In genomic region chr22:19815093-19815822, GRCh38 we compare ENCODE assay signal across 32 cellular contexts. TPM values are rescaled to one million over a fixed set of nuclear protein-coding genes. Genes with fewer than 3 reads are reported as not detected.
DNase-seq lines count a peak whose midpoint lies in the region; ATAC-seq and TF ChIP-seq lines count a peak whose summit lies in the region.
"Had no signal": no experiment of that assay in that cellular context is flagged by ENCODE, and none has a peak within 500 bp of the region (broad histone marks: within the 10 kb centered on the region; RNA-seq: fewer than 3 reads in every experiment).

No MANE protein-coding gene starts in this region.

- H3K4ac ChIP-seq in mesenchymal stem cell (ENCODE audit: low read depth in 1 of 2, low read length in 2 of 2), result no peak overlapping the region

- no peak overlapping the region for H3K23ac ChIP-seq in mesenchymal stem cell (ENCODE audit: low read length in 2 of 2)

- CTCF ChIA-PET in HEK293T (lab: Yijun Ruan, JAX), result interaction anchor here (0.6 kb wide), 1 partner anchor 9 kb away, joined by 3 read pairs; no protein-coding TSS in a partner anchor

- H3K27ac ChIP-seq in right atrium auricular region (no peak overlapping the region), heart left ventricle (no peak overlapping the region), mesenchymal stem cell (ENCODE audit: low read length, poor library complexity, severe bottlenecking) (no peak overlapping the region)
- H3K27ac ChIP-seq: thoracic aorta, uterus, WERI-Rb-1 had no signal

- intact Hi-C loops in heart left ventricle (cut with DNase I), result no loop called here

- no peak for TF ChIP-seq POLR2A in heart left ventricle (IDR thresholded peaks at IDR 0.05)

- H3K9me3 ChIP-seq in right atrium auricular region, result no peaks in the 10 kb centered on the region
- H3K9me3 ChIP-seq in heart left ventricle, result no peaks in the 10 kb centered on the region
- H3K9me3 ChIP-seq in mesenchymal stem cell (ENCODE audit: control insufficient read depth, low read length), result no peaks in the 10 kb centered on the region
- H3K9me3 ChIP-seq: thoracic aorta, uterus had no signal

- no peak overlapping the region for H4K8ac ChIP-seq in mesenchymal stem cell (ENCODE audit: low read length)

- no peaks in the 10 kb centered on the region for H3K27me3 ChIP-seq in right atrium auricular region
- H3K27me3 ChIP-seq in heart left ventricle, result no peaks in the 10 kb centered on the region
- H3K27me3 ChIP-seq in mesenchymal stem cell (ENCODE audit: control insufficient read depth in 1 of 2, insufficient read depth in 1 of 2, low read length in 2 of 2), result no peaks in the 10 kb centered on the region
- H3K27me3 ChIP-seq: uterus had no signal

- no peak overlapping the region for H3K4me2 ChIP-seq in mesenchymal stem cell (ENCODE audit: low read length, poor library complexity, severe bottlenecking)
- H3K4me2 ChIP-seq: smooth muscle cell had no signal

- no peak overlapping the region for H2BK5ac ChIP-seq in mesenchymal stem cell (ENCODE audit: low read depth, low read length, poor library complexity, severe bottlenecking)

- no peaks in the 10 kb centered on the region for H3K79me1 ChIP-seq in mesenchymal stem cell (replicated peaks; ENCODE audit: low read length, poor library complexity, severe bottlenecking)

- in situ Hi-C loops in GM13976 (cut with MboI; ENCODE audit: low sequenced_read_pairs, unreplicated experiment), result no loop called here

- no peak overlapping the region for H3K18ac ChIP-seq in mesenchymal stem cell (ENCODE audit: low read depth in 1 of 2, low read length in 2 of 2)

- H3K4me1 ChIP-seq in right atrium auricular region (peaks cover 0 to 4% of the 10 kb centered on the region in 2 donors), heart left ventricle (peaks cover 0 to 5% (median 0%) of the 10 kb centered on the region in 12 donors), mesenchymal stem cell (ENCODE audit: control insufficient read depth, insufficient read depth, low read depth, low read length) (peaks cover 12% of the 10 kb centered on the region)

- H2BK12ac ChIP-seq in mesenchymal stem cell (ENCODE audit: low read length in 2 of 2), result no peak overlapping the region

- no peak overlapping the region for H3K4me3 ChIP-seq in right atrium auricular region
- no peak overlapping the region for H3K4me3 ChIP-seq in heart left ventricle
- H3K4me3 ChIP-seq in mesenchymal stem cell (ENCODE audit: insufficient read depth in 1 of 2, low read depth in 1 of 2, low read length in 2 of 2), result no peak overlapping the region
- H3K4me3 ChIP-seq: smooth muscle cell, thoracic aorta, uterus had no signal

- no peak for TF ChIP-seq CTCF in right atrium auricular region (IDR thresholded peaks at IDR 0.05)
- no peak for TF ChIP-seq CTCF in heart left ventricle (IDR thresholded peaks at IDR 0.05)
- TF ChIP-seq CTCF in GM13976 (IDR thresholded peaks at IDR 0.05; ENCODE audit: borderline replicate concordance, control extremely low read depth, extremely low read depth, insufficient read depth, missing control alignments), result no peak

- no peak overlapping the region for H3K14ac ChIP-seq in mesenchymal stem cell (ENCODE audit: low read length in 2 of 2)

- no peaks in the 10 kb centered on the region for H3K36me3 ChIP-seq in right atrium auricular region
- H3K36me3 ChIP-seq in heart left ventricle, result no peaks in the 10 kb centered on the region
- peaks cover 0 to 44% of the 10 kb centered on the region in 2 experiments for H3K36me3 ChIP-seq in mesenchymal stem cell (ENCODE audit: control insufficient read depth in 1 of 2, insufficient read depth in 2 of 2, low read depth in 1 of 2, low read length in 2 of 2)
- H3K36me3 ChIP-seq: thoracic aorta, uterus, WERI-Rb-1 had no signal

- POLR2A ChIA-PET in HEK293T (lab: Yijun Ruan, JAX), result no interaction called here

- ATAC-seq in heart left ventricle, result no peak
- ATAC-seq: left cardiac atrium, right cardiac atrium had no signal

- no peak overlapping the region for H4K91ac ChIP-seq in mesenchymal stem cell (ENCODE audit: low read length)

- H2BK120ac ChIP-seq in mesenchymal stem cell (ENCODE audit: low read depth, low read length), result no peak overlapping the region

- H2BK15ac ChIP-seq in mesenchymal stem cell (ENCODE audit: low read depth, poor library complexity, severe bottlenecking), result no peak overlapping the region

- H2AK5ac ChIP-seq in mesenchymal stem cell (ENCODE audit: low read length, severe bottlenecking), result no peak overlapping the region

- WGBS in heart left ventricle, 4 donors, result 90 to 94% (median 91%) methylated on average over 18 of the region's 18 CpGs
- 97% methylated on average over 17 of the region's 18 CpGs for WGBS in mesenchymal stem cell

- H3K9ac ChIP-seq in mesenchymal stem cell (ENCODE audit: low read length), result peak overlapping the region; percentile 21

- DNase-seq in right atrium auricular region (ENCODE audit: low spot score), result peak; percentile 36
- no peak for DNase-seq in heart left ventricle
- peak; percentile 9 for DNase-seq in activated CD8-positive, alpha-beta memory T cell treated with anti-CD3 and anti-CD28 coated beads, Interleukin-2, amount 50 U/mL, for 4 hours
- no peak for DNase-seq in mesenchymal stem cell
- DNase-seq in GM13976 (ENCODE audit: low spot score), result no peak
- DNase-seq in NCI-H1694 (lab: John Stamatoyannopoulos, UW), result no peak
- no peak for DNase-seq in DMS153 treated with DMSO at 0.1 percent for 48 hours (lab: John Stamatoyannopoulos, UW; ENCODE audit: unreplicated experiment)
- DNase-seq in HEK293T (ENCODE audit: extremely low spot score), result no peak
- DNase-seq: activated CD4-positive, alpha-beta T cell treated with anti-CD3 and anti-CD28 coated beads for 4 hours; activated naive CD4-positive, alpha-beta T cell; activated T-cell treated with anti-CD3 and anti-CD28 coated beads, Interleukin-2, amount 50 U/mL, for 48 hours; AML-193; dermis blood vessel endothelial cell; hypothalamus; KBM-7; left cardiac atrium; mammary epithelial cell; NCI-H1092 treated with DMSO at 0.1 percent for 48 hours; NCI-H2029; NCI-H526; right cardiac atrium; SHP77; stimulated activated naive CD4-positive, alpha-beta T cell treated with Interleukin-2 at 50 U/mL for 16 hours; uterus; WERI-Rb-1 had no signal

- no peak overlapping the region for H2AFZ ChIP-seq in mesenchymal stem cell (ENCODE audit: low read depth, low read length)

TF ChIP-seq in HEK293T, 16 proteins besides CTCF, POLR2A, EP300 and RAD21:
- TF ChIP-seq TARDBP (IDR thresholded peaks at IDR 0.05), result no peak
- TF ChIP-seq LEF1 (IDR thresholded peaks at IDR 0.05; ENCODE audit: borderline replicate concordance), result no peak
- TF ChIP-seq BHLHE40 (IDR thresholded peaks at IDR 0.05; ENCODE audit: borderline replicate concordance), result no peak
- TF ChIP-seq FOXA1 (IDR thresholded peaks at IDR 0.05), result no peak
- TF ChIP-seq SP1 (IDR thresholded peaks at IDR 0.05), result no peak
- TF ChIP-seq CTBP1 (IDR thresholded peaks at IDR 0.05; ENCODE audit: borderline replicate concordance), result no peak
- TF ChIP-seq NFRKB (IDR thresholded peaks at IDR 0.05), result no peak
- TF ChIP-seq ELF4 (IDR thresholded peaks at IDR 0.05), result no peak
- TF ChIP-seq FOXK2 (IDR thresholded peaks at IDR 0.05), result no peak
- TF ChIP-seq HDGF (IDR thresholded peaks at IDR 0.05; ENCODE audit: borderline replicate concordance), result no peak
- no peak for TF ChIP-seq L3MBTL2 (conservative IDR thresholded peaks at IDR 0.05)
- TF ChIP-seq PKNOX1 (IDR thresholded peaks at IDR 0.05), result no peak
- TF ChIP-seq ZNF384 (IDR thresholded peaks at IDR 0.05), result no peak
- no peak for TF ChIP-seq FOXM1 (IDR thresholded peaks at IDR 0.05; ENCODE audit: borderline replicate concordance)
- no peak for TF ChIP-seq SUZ12 (IDR thresholded peaks at IDR 0.05)
- TF ChIP-seq ARNT (IDR thresholded peaks at IDR 0.05), result no peak

RNA-seq across cellular contexts. Expression of gene GNB1L, which starts 39.4 kb away (rescaled TPM):
- total RNA-seq in right atrium auricular region (1 to 10 TPM; 2.6 to 4.7 TPM), heart left ventricle (1 to 10 TPM; 1.9 to 3.7 (median 2.4) TPM)
- 1 to 10 TPM; 1.6 to 9.2 TPM for polyA plus RNA-seq in heart left ventricle
- 3.9 TPM for polyA plus RNA-seq in mesenchymal stem cell (2013, experiment 1 of 2)
- polyA plus RNA-seq in mesenchymal stem cell (2013, experiment 2 of 2), result 3.9 TPM

RNA-seq across cellular contexts. Expression of gene RTL10, which starts 39.4 kb away (rescaled TPM):
- total RNA-seq in right atrium auricular region, result 1 to 10 TPM; 7.9 to 8.1 TPM
- 10 to 100 TPM in 3 of 9 donors, 1 to 10 TPM in 6; 5.1 to 11.6 (median 7.7) TPM for total RNA-seq in heart left ventricle
- 1 to 10 TPM; 4.6 to 4.9 TPM for polyA plus RNA-seq in heart left ventricle
- 6.4 TPM for polyA plus RNA-seq in mesenchymal stem cell (2013, experiment 1 of 2)
- 7.2 TPM for polyA plus RNA-seq in mesenchymal stem cell (2013, experiment 2 of 2)

RNA-seq across cellular contexts. Expression of gene TBX1, which starts 54.7 kb away (rescaled TPM):
- total RNA-seq in right atrium auricular region (under 1 TPM in 1 of 2 donors, not detected in 1; 0.24 TPM), heart left ventricle (1 to 10 TPM in 4 of 9 donors, under 1 TPM in 4, not detected in 1; 0.28 to 3.1 (median 1.2) TPM)
- under 1 TPM; 0.11 to 0.95 TPM for polyA plus RNA-seq in heart left ventricle
- 2.4 TPM for polyA plus RNA-seq in mesenchymal stem cell (2013, experiment 1 of 2)
- polyA plus RNA-seq in mesenchymal stem cell (2013, experiment 2 of 2), result 2.5 TPM
- total RNA-seq: CD4-positive, alpha-beta T cell; fibroblast of lung; H4; MCF 10A; neural crest cell; smooth muscle cell had no signal
- polyA plus RNA-seq: fibroblast of lung, mammary epithelial cell, smooth muscle cell had no signal

Comparison
In these comparisons a context has a peak if more than half of its experiments do, and no peak if none do; other contexts are left out.
1. DNase-seq: peak in right atrium auricular region (single experiment) and activated CD8-positive, alpha-beta memory T cell treated with anti-CD3 and anti-CD28 coated beads, Interleukin-2, amount 50 U/mL, for 4 hours (single experiment); none in heart left ventricle (0 of 5), mesenchymal stem cell (single experiment), GM13976 (single experiment), NCI-H1694 (single experiment), DMS153 treated with DMSO at 0.1 percent for 48 hours (single experiment) and HEK293T (single experiment).